In the genomic region with DNA sequence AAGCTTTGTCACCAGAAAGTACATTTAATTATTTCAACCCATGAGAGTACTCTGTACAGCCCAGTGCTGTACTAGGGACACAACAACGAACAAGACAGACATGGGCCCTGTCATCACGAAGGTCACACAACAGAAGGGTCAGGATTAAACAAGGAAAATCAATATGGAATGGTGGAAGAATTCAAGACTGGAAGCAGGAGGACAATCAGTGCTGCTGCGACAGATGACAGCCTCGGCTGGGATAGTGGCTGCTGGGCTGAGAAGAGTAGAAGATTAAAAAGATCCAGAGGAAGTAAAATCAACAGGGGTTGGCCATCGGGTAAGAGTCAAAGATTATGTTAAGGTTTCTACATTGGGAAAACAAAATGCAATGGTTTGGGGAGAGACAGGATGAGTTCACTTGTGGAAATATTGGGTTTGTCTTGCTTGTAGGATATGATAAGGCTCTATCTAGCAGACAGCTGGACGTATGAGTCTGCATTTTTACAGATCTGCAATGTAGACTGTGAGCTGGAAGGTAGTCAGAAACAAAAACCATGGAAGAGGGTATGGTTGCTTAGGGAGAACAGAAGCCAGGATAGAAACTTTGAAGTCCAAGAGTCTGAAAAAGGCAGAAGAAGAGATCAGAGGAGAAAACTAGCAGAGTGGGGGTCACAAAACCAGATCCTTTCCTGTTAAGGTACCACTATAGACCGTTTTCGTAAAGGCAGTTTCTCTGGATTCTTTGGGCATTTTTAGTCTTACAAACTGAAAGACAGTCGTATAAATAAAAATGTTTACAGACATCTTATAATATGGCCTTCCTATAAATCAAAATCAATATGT, we compare ENCODE assay signal across 1 cellular context.
TF ChIP-seq lines count a peak whose summit lies in the region.

No MANE protein-coding gene starts in this region.

TF ChIP-seq in K562, 482 proteins besides CTCF, POLR2A, EP300 and RAD21 (continued from another document and continues in another):
- TF ChIP-seq YY1 (IDR thresholded peaks at IDR 0.05; ENCODE audit: borderline replicate concordance in 1 of 3, control insufficient read depth in 1 of 3, extremely low read depth in 1 of 3, insufficient read depth in 3 of 3, insufficient read length in 1 of 3, insufficient replicate concordance in 2 of 3, low read depth in 1 of 3, low read length in 2 of 3) = no peak
- no peak for TF ChIP-seq CREBBP (IDR thresholded peaks at IDR 0.05; ENCODE audit: low read depth, low read length)
- no peak for TF ChIP-seq ZNF77 (CRISPR knock-in tag; IDR thresholded peaks at IDR 0.05)
- no peak for TF ChIP-seq PTBP1 (IDR thresholded peaks at IDR 0.05; ENCODE audit: low read depth, low read length)
- TF ChIP-seq, protein P1, sequence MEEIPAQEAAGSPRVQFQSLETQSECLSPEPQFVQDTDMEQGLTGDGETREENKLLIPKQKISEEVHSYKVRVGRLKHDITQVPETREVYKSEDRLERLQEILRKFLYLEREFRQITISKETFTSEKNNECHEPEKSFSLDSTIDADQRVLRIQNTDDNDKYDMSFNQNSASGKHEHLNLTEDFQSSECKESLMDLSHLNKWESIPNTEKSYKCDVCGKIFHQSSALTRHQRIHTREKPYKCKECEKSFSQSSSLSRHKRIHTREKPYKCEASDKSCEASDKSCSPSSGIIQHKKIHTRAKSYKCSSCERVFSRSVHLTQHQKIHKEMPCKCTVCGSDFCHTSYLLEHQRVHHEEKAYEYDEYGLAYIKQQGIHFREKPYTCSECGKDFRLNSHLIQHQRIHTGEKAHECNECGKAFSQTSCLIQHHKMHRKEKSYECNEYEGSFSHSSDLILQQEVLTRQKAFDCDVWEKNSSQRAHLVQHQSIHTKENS (CRISPR knock-in tag; IDR thresholded peaks at IDR 0.05) = no peak
- TF ChIP-seq HDAC1 (IDR thresholded peaks at IDR 0.05) = peak in 1 of 2 experiments; percentile 91; a peak in 2 of 4 replicates
- TF ChIP-seq HDGF (IDR thresholded peaks at IDR 0.05) = no peak
- TF ChIP-seq, protein P2, sequence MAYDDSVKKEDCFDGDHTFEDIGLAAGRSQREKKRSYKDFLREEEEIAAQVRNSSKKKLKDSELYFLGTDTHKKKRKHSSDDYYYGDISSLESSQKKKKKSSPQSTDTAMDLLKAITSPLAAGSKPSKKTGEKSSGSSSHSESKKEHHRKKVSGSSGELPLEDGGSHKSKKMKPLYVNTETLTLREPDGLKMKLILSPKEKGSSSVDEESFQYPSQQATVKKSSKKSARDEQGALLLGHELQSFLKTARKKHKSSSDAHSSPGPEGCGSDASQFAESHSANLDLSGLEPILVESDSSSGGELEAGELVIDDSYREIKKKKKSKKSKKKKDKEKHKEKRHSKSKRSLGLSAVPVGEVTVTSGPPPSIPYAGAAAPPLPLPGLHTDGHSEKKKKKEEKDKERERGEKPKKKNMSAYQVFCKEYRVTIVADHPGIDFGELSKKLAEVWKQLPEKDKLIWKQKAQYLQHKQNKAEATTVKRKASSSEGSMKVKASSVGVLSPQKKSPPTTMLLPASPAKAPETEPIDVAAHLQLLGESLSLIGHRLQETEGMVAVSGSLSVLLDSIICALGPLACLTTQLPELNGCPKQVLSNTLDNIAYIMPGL (CRISPR knock-in tag; IDR thresholded peaks at IDR 0.05) = no peak
- TF ChIP-seq SETDB1 (IDR thresholded peaks at IDR 0.05; ENCODE audit: low read length) = no peak
- TF ChIP-seq ELF4 (CRISPR knock-in tag; IDR thresholded peaks at IDR 0.05) = peak; percentile 49; the same call in 1 of the 2 replicates
- TF ChIP-seq, protein P3, sequence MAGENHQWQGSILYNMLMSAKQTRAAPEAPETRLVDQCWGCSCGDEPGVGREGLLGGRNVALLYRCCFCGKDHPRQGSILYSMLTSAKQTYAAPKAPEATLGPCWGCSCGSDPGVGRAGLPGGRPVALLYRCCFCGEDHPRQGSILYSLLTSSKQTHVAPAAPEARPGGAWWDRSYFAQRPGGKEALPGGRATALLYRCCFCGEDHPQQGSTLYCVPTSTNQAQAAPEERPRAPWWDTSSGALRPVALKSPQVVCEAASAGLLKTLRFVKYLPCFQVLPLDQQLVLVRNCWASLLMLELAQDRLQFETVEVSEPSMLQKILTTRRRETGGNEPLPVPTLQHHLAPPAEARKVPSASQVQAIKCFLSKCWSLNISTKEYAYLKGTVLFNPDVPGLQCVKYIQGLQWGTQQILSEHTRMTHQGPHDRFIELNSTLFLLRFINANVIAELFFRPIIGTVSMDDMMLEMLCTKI (IDR thresholded peaks at IDR 0.05; ENCODE audit: partially characterized antibody) = no peak
- TF ChIP-seq, protein P4, sequence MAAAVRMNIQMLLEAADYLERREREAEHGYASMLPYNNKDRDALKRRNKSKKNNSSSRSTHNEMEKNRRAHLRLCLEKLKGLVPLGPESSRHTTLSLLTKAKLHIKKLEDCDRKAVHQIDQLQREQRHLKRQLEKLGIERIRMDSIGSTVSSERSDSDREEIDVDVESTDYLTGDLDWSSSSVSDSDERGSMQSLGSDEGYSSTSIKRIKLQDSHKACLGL (CRISPR knock-in tag; IDR thresholded peaks at IDR 0.05; ENCODE audit: borderline replicate concordance, poor library complexity, severe bottlenecking) = no peak
- no peak for TF ChIP-seq DIDO1 (tag; IDR thresholded peaks at IDR 0.05; ENCODE audit: low read depth)
- no peak for TF ChIP-seq MCM7 (IDR thresholded peaks at IDR 0.05)
- no peak for TF ChIP-seq ZC3H8 (IDR thresholded peaks at IDR 0.05)
- TF ChIP-seq ZFPM2 (CRISPR knock-in tag; IDR thresholded peaks at IDR 0.05) = no peak
- no peak for TF ChIP-seq NR1H2 (CRISPR knock-in tag; IDR thresholded peaks at IDR 0.05)
- TF ChIP-seq ATF7 (IDR thresholded peaks at IDR 0.05) = peak; percentile 79
- TF ChIP-seq PRMT5 (CRISPR knock-in tag; IDR thresholded peaks at IDR 0.05) = no peak
- TF ChIP-seq ZNF583 (CRISPR knock-in tag; IDR thresholded peaks at IDR 0.05) = no peak
- TF ChIP-seq CBX2 (IDR thresholded peaks at IDR 0.05; ENCODE audit: insufficient read depth, low read length, poor library complexity, severe bottlenecking) = no peak
- peak in 1 of 2 experiments; percentile 22; a peak in 3 of 4 replicates for TF ChIP-seq FOXA3 (CRISPR knock-in tag; conservative IDR thresholded peaks at IDR 0.05 in 1 of 2, IDR thresholded peaks at IDR 0.05 in 1 of 2)
- TF ChIP-seq, protein P5, sequence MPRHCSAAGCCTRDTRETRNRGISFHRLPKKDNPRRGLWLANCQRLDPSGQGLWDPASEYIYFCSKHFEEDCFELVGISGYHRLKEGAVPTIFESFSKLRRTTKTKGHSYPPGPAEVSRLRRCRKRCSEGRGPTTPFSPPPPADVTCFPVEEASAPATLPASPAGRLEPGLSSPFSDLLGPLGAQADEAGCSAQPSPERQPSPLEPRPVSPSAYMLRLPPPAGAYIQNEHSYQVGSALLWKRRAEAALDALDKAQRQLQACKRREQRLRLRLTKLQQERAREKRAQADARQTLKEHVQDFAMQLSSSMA (CRISPR knock-in tag; IDR thresholded peaks at IDR 0.05) = no peak
- TF ChIP-seq FOXJ3 (CRISPR knock-in tag; IDR thresholded peaks at IDR 0.05) = no peak
- no peak for TF ChIP-seq ZNF668 (CRISPR knock-in tag; IDR thresholded peaks at IDR 0.05)
- TF ChIP-seq, protein P6, sequence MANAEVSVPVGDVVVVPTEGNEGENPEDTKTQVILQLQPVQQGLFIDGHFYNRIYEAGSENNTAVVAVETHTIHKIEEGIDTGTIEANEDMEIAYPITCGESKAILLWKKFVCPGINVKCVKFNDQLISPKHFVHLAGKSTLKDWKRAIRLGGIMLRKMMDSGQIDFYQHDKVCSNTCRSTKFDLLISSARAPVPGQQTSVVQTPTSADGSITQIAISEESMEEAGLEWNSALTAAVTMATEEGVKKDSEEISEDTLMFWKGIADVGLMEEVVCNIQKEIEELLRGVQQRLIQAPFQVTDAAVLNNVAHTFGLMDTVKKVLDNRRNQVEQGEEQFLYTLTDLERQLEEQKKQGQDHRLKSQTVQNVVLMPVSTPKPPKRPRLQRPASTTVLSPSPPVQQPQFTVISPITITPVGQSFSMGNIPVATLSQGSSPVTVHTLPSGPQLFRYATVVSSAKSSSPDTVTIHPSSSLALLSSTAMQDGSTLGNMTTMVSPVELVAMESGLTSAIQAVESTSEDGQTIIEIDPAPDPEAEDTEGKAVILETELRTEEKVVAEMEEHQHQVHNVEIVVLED (CRISPR knock-in tag; IDR thresholded peaks at IDR 0.05) = no peak
- TF ChIP-seq ESRRA (IDR thresholded peaks at IDR 0.05; ENCODE audit: borderline replicate concordance, low read depth) = no peak
- TF ChIP-seq, protein P7, sequence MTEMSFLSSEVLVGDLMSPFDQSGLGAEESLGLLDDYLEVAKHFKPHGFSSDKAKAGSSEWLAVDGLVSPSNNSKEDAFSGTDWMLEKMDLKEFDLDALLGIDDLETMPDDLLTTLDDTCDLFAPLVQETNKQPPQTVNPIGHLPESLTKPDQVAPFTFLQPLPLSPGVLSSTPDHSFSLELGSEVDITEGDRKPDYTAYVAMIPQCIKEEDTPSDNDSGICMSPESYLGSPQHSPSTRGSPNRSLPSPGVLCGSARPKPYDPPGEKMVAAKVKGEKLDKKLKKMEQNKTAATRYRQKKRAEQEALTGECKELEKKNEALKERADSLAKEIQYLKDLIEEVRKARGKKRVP (CRISPR knock-in tag; IDR thresholded peaks at IDR 0.05) = peak; percentile 89
- TF ChIP-seq BMI1 (IDR thresholded peaks at IDR 0.05; ENCODE audit: low read length) = no peak
- TF ChIP-seq FOXK1 (CRISPR knock-in tag; IDR thresholded peaks at IDR 0.05; ENCODE audit: borderline replicate concordance) = no peak
- TF ChIP-seq TCF3 (CRISPR knock-in tag; IDR thresholded peaks at IDR 0.05) = peak; percentile 92
- TF ChIP-seq RBM15 (IDR thresholded peaks at IDR 0.05; ENCODE audit: insufficient read depth, low read length) = no peak
- TF ChIP-seq, protein P8, sequence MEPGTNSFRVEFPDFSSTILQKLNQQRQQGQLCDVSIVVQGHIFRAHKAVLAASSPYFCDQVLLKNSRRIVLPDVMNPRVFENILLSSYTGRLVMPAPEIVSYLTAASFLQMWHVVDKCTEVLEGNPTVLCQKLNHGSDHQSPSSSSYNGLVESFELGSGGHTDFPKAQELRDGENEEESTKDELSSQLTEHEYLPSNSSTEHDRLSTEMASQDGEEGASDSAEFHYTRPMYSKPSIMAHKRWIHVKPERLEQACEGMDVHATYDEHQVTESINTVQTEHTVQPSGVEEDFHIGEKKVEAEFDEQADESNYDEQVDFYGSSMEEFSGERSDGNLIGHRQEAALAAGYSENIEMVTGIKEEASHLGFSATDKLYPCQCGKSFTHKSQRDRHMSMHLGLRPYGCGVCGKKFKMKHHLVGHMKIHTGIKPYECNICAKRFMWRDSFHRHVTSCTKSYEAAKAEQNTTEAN (CRISPR knock-in tag; IDR thresholded peaks at IDR 0.05) = no peak
- no peak for TF ChIP-seq ZNF311 (CRISPR knock-in tag; IDR thresholded peaks at IDR 0.05)
- TF ChIP-seq STAT5A (IDR thresholded peaks at IDR 0.05; ENCODE audit: borderline replicate concordance, low read length) = peak; percentile 49; the same call in 1 of the 2 replicates
- TF ChIP-seq, protein P9, sequence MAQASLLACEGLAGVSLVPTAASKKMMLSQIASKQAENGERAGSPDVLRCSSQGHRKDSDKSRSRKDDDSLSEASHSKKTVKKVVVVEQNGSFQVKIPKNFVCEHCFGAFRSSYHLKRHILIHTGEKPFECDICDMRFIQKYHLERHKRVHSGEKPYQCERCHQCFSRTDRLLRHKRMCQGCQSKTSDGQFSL (CRISPR knock-in tag; IDR thresholded peaks at IDR 0.05) = no peak
- TF ChIP-seq, protein P9 (tag; IDR thresholded peaks at IDR 0.05) = no peak
- peak; percentile 37 for TF ChIP-seq CREM (IDR thresholded peaks at IDR 0.05; ENCODE audit: low read depth)
- TF ChIP-seq BRCA1 (IDR thresholded peaks at IDR 0.05) = no peak
- TF ChIP-seq BRCA1 (CRISPR knock-in tag; IDR thresholded peaks at IDR 0.05) = no peak
- TF ChIP-seq IFI16 (CRISPR knock-in tag; IDR thresholded peaks at IDR 0.05) = no peak
- TF ChIP-seq ZBED1 (IDR thresholded peaks at IDR 0.05) = no peak
- no peak for TF ChIP-seq POLR2AphosphoS2 (IDR thresholded peaks at IDR 0.05; ENCODE audit: low read length)
- TF ChIP-seq, protein P10, sequence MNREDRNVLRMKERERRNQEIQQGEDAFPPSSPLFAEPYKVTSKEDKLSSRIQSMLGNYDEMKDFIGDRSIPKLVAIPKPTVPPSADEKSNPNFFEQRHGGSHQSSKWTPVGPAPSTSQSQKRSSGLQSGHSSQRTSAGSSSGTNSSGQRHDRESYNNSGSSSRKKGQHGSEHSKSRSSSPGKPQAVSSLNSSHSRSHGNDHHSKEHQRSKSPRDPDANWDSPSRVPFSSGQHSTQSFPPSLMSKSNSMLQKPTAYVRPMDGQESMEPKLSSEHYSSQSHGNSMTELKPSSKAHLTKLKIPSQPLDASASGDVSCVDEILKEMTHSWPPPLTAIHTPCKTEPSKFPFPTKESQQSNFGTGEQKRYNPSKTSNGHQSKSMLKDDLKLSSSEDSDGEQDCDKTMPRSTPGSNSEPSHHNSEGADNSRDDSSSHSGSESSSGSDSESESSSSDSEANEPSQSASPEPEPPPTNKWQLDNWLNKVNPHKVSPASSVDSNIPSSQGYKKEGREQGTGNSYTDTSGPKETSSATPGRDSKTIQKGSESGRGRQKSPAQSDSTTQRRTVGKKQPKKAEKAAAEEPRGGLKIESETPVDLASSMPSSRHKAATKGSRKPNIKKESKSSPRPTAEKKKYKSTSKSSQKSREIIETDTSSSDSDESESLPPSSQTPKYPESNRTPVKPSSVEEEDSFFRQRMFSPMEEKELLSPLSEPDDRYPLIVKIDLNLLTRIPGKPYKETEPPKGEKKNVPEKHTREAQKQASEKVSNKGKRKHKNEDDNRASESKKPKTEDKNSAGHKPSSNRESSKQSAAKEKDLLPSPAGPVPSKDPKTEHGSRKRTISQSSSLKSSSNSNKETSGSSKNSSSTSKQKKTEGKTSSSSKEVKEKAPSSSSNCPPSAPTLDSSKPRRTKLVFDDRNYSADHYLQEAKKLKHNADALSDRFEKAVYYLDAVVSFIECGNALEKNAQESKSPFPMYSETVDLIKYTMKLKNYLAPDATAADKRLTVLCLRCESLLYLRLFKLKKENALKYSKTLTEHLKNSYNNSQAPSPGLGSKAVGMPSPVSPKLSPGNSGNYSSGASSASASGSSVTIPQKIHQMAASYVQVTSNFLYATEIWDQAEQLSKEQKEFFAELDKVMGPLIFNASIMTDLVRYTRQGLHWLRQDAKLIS (CRISPR knock-in tag; IDR thresholded peaks at IDR 0.05) = no peak
- no peak for TF ChIP-seq ZNF347 (CRISPR knock-in tag; IDR thresholded peaks at IDR 0.05; ENCODE audit: low read depth)
- 0 out of 2 replicates have a peak, but pooled peaks have one; percentile 26 for TF ChIP-seq ERF (CRISPR knock-in tag; IDR thresholded peaks at IDR 0.05)
- TF ChIP-seq, protein P11, sequence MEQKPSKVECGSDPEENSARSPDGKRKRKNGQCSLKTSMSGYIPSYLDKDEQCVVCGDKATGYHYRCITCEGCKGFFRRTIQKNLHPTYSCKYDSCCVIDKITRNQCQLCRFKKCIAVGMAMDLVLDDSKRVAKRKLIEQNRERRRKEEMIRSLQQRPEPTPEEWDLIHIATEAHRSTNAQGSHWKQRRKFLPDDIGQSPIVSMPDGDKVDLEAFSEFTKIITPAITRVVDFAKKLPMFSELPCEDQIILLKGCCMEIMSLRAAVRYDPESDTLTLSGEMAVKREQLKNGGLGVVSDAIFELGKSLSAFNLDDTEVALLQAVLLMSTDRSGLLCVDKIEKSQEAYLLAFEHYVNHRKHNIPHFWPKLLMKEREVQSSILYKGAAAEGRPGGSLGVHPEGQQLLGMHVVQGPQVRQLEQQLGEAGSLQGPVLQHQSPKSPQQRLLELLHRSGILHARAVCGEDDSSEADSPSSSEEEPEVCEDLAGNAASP (IDR thresholded peaks at IDR 0.05) = no peak
- TF ChIP-seq KLF16 (IDR thresholded peaks at IDR 0.05) = peak; percentile 74; the same call in 1 of the 2 replicates
